Comparison of ENCODE assay signal across 11 cellular contexts in genomic region chr3:23659274-23659673, GRCh38.
DNase-seq lines count a peak whose midpoint lies in the region; ATAC-seq and TF ChIP-seq lines count a peak whose summit lies in the region.
"Had no signal": no experiment of that assay in that cellular context is flagged by ENCODE, and none has a peak within 500 bp of the region (broad histone marks: within the 10 kb centered on the region; RNA-seq: fewer than 3 reads in every experiment).

No MANE protein-coding gene starts in this region.

- DNase-seq in SIG-M5 (lab: John Stamatoyannopoulos, UW) (peak; percentile 41), ACHN (no peak), sigmoid colon (no peak), kidney tubule cell (ENCODE audit: low spot score) (no peak), NCI-H1048 (lab: John Stamatoyannopoulos, UW) (no peak)
- DNase-seq: CD4-positive, alpha-beta memory T cell; dermis blood vessel endothelial cell had no signal

- no peaks in the 10 kb centered on the region for H3K36me3 ChIP-seq in sigmoid colon

- peaks cover 0 to 18% (median 15%) of the 10 kb centered on the region in 4 donors for H3K4me1 ChIP-seq in sigmoid colon
- H3K4me1 ChIP-seq: parathyroid adenoma had no signal

- ATAC-seq in GM21367 (IDR thresholded peaks at IDR 0.05; ENCODE audit: unreplicated experiment) (peak; percentile 71), HG03175 (IDR thresholded peaks at IDR 0.05; ENCODE audit: unreplicated experiment) (peak; percentile 83)

- no peaks in the 10 kb centered on the region for H3K27me3 ChIP-seq in sigmoid colon

- H3K9me3 ChIP-seq in sigmoid colon, result no peaks in the 10 kb centered on the region

- H3K27ac ChIP-seq in sigmoid colon, result no peak overlapping the region
- H3K27ac ChIP-seq: parathyroid adenoma had no signal

- intact Hi-C loops in sigmoid colon (cut with DNase I), result no loop called here

- H3K4me3 ChIP-seq in GM12875 (ENCODE audit: low read depth, low read length) (peak overlapping the region; percentile 27), sigmoid colon (no peak overlapping the region)

- TF ChIP-seq CTCF in GM12875 (IDR thresholded peaks at IDR 0.05; ENCODE audit: borderline replicate concordance, insufficient read depth, low read depth, low read length), result no peak
- TF ChIP-seq CTCF in sigmoid colon (IDR thresholded peaks at IDR 0.05), result no peak

- WGBS in sigmoid colon, 2 donors, result 44 to 65% methylated on average over 8 of the region's 8 CpGs

- in situ Hi-C loops in ACHN (cut with HindIII; ENCODE audit: low pct_ligation_motif_present, low pct_unique_long_range_greater_than_20kb, low sequenced_read_pairs), result no loop called here

- no peak for TF ChIP-seq EP300 in sigmoid colon (IDR thresholded peaks at IDR 0.05)

- no peak for TF ChIP-seq POLR2A in sigmoid colon (IDR thresholded peaks at IDR 0.05)
